ENCODE assay signal across 1 cellular context in the genomic region with DNA sequence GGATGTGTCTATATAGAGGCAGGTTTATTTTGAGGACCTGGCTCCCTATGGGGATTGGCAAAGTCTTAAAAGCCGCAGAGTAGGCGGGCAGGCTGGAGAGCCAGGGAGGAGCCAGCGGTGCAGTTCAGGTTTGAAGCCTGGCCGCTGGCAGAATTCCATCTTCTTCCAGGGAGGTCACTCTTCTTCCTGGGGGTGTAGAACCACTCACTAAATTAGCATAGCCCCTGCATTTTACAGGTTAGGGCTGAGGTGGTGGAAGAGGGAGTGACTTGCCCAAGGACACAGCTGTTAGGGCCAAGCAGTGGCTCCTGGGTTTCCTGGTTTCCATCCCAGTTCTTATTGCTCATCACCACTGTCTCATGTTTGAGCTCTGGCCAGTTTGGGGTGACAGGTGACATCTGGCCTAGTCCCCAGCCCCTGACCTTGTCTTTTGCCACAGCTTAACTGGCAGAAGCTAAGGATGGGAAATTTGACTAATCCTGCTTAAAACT.
TF ChIP-seq lines count a peak whose summit lies in the region.

No MANE protein-coding gene starts in this region.

TF ChIP-seq in WTC11, 78 proteins besides CTCF, POLR2A, EP300 and RAD21 (continued from another document):
- TF ChIP-seq, protein P1, sequence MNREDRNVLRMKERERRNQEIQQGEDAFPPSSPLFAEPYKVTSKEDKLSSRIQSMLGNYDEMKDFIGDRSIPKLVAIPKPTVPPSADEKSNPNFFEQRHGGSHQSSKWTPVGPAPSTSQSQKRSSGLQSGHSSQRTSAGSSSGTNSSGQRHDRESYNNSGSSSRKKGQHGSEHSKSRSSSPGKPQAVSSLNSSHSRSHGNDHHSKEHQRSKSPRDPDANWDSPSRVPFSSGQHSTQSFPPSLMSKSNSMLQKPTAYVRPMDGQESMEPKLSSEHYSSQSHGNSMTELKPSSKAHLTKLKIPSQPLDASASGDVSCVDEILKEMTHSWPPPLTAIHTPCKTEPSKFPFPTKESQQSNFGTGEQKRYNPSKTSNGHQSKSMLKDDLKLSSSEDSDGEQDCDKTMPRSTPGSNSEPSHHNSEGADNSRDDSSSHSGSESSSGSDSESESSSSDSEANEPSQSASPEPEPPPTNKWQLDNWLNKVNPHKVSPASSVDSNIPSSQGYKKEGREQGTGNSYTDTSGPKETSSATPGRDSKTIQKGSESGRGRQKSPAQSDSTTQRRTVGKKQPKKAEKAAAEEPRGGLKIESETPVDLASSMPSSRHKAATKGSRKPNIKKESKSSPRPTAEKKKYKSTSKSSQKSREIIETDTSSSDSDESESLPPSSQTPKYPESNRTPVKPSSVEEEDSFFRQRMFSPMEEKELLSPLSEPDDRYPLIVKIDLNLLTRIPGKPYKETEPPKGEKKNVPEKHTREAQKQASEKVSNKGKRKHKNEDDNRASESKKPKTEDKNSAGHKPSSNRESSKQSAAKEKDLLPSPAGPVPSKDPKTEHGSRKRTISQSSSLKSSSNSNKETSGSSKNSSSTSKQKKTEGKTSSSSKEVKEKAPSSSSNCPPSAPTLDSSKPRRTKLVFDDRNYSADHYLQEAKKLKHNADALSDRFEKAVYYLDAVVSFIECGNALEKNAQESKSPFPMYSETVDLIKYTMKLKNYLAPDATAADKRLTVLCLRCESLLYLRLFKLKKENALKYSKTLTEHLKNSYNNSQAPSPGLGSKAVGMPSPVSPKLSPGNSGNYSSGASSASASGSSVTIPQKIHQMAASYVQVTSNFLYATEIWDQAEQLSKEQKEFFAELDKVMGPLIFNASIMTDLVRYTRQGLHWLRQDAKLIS (CRISPR knock-in tag; IDR thresholded peaks at IDR 0.05; ENCODE audit: borderline replicate concordance) = no peak
- TF ChIP-seq CBFB (CRISPR knock-in tag; IDR thresholded peaks at IDR 0.05; ENCODE audit: low read depth) = no peak
- TF ChIP-seq SOX15 (CRISPR knock-in tag; IDR thresholded peaks at IDR 0.05) = no peak
- TF ChIP-seq ZNF138 (CRISPR knock-in tag; conservative IDR thresholded peaks at IDR 0.05) = no peak
TF ChIP-seq in WTC11: peak in this region for 0.
